In the genomic region with DNA sequence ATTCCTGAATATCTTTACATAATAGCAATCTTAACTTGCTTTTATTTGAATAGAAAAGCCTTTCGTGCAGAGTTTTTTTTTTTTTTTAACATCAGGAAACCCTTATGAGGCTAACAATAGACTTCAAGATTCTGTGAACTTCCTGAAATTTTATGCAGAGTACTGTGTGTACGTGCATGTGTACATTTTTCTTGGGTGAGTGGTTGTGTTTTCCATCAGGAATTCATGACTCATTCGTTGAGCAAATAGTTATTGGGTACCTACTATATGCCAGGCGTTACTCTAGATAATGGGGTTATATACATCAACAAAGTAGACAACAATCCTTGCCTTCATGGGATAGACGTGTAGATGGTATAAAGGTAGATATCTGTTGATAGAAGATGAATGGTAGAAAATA, we compare ENCODE assay signal across 10 cellular contexts. TPM values are rescaled to one million over a fixed set of nuclear protein-coding genes. Genes with fewer than 3 reads are reported as not detected.
DNase-seq lines count a peak whose midpoint lies in the region; ATAC-seq and TF ChIP-seq lines count a peak whose summit lies in the region.
"Had no signal": no experiment of that assay in that cellular context is flagged by ENCODE, and none has a peak within 500 bp of the region (broad histone marks: within the 10 kb centered on the region; RNA-seq: fewer than 3 reads in every experiment).

No MANE protein-coding gene starts in this region.

- POLR2A ChIA-PET in A673 (lab: Charles Lee; ENCODE audit: low non-redundant PET) = interaction anchor here (0.7 kb wide), 1 partner anchor 661 kb away, joined by 6 read pairs; no protein-coding TSS in a partner anchor

- no peak for TF ChIP-seq CTCF in A673 (conservative IDR thresholded peaks at IDR 0.05; ENCODE audit: low read depth, low read length)
- no peak for TF ChIP-seq CTCF in HFF-Myc (IDR thresholded peaks at IDR 0.05; ENCODE audit: low read depth, low read length, missing control alignments)
- no peak for TF ChIP-seq CTCF in kidney epithelial cell (IDR thresholded peaks at IDR 0.05; ENCODE audit: insufficient read depth, low read length, poor library complexity, severe bottlenecking)

- no peaks in the 10 kb centered on the region for H3K36me3 ChIP-seq in A673 (ENCODE audit: insufficient read depth, low read length, poor library complexity, severe bottlenecking)
- H3K36me3 ChIP-seq in kidney epithelial cell (ENCODE audit: control insufficient read depth, insufficient read depth, low read length) = no peaks in the 10 kb centered on the region

- ATAC-seq in GM18909 (IDR thresholded peaks at IDR 0.05; ENCODE audit: poor library complexity, unreplicated experiment) = no peak

- H3K4me1 ChIP-seq in A673 (ENCODE audit: insufficient read depth, low read length, poor library complexity, severe bottlenecking) = no peaks in the 10 kb centered on the region

- H3K27ac ChIP-seq in A673 (ENCODE audit: low read depth, low read length, poor library complexity, severe bottlenecking) = no peak overlapping the region
- H3K27ac ChIP-seq: tibial artery had no signal

- BruUV-seq in A673 (replicated peaks; lab: Mats Ljungman, UMichigan) = no TSS peak

- intact Hi-C loops in A673 (cut with micrococcal nuclease; ENCODE audit: unreplicated experiment) = no loop called here

- no peaks in the 10 kb centered on the region for H3K9me3 ChIP-seq in A673 (ENCODE audit: low read depth, low read length, poor library complexity, severe bottlenecking)

- CTCF ChIA-PET in A673 (lab: Charles Lee) = no interaction called here

- H3K27me3 ChIP-seq in A673 (replicated peaks; ENCODE audit: insufficient read depth, low read depth, low read length, poor library complexity) = no peaks in the 10 kb centered on the region
- no peaks in the 10 kb centered on the region for H3K27me3 ChIP-seq in kidney epithelial cell (ENCODE audit: control insufficient read depth, insufficient read depth, low read length)
- H3K27me3 ChIP-seq: tibial artery had no signal

- no peak overlapping the region for H3K4me3 ChIP-seq in A673 (ENCODE audit: low read depth, low read length, poor library complexity, severe bottlenecking)
- no peak overlapping the region for H3K4me3 ChIP-seq in HFF-Myc (replicated peaks; ENCODE audit: low read depth, low read length)
- no peak overlapping the region for H3K4me3 ChIP-seq in kidney epithelial cell (ENCODE audit: low read depth, low read length)
- H3K4me3 ChIP-seq: tibial artery had no signal

- DNase-seq in A673 (ENCODE audit: low spot score) (peak; percentile 28), HFF-Myc (ENCODE audit: extremely low read depth, low read depth) (peak; percentile 86), amniotic epithelial cell (ENCODE audit: low read depth) (peak; percentile 93), kidney epithelial cell (ENCODE audit: low read depth) (peak; percentile 86), NAMALWA (ENCODE audit: low spot score) (no peak), OCI-M2 (lab: John Stamatoyannopoulos, UW; ENCODE audit: unreplicated experiment) (no peak), NCI-H2196 treated with DMSO at 0.1 percent for 48 hours (lab: John Stamatoyannopoulos, UW; ENCODE audit: unreplicated experiment) (no peak)
- DNase-seq: head of caudate nucleus, tibial artery had no signal

RNA-seq across cellular contexts. Expression of a gene that starts 59.1 kb away (rescaled TPM):
- 32.2 and 33.5 TPM in 2 replicates for total RNA-seq in A673 (2021)
- 32.0 and 35.8 TPM in 2 replicates for total RNA-seq in kidney epithelial cell

Comparison
In these comparisons a context has a peak if more than half of its experiments do, and no peak if none do; other contexts are left out.
1. DNase-seq: peak in A673 (single experiment), HFF-Myc (single experiment), amniotic epithelial cell (single experiment) and kidney epithelial cell (single experiment); none in NAMALWA (single experiment), OCI-M2 (single experiment) and NCI-H2196 treated with DMSO at 0.1 percent for 48 hours (single experiment).